Comparison of ENCODE assay signal across 8 cellular contexts in the genomic region with DNA sequence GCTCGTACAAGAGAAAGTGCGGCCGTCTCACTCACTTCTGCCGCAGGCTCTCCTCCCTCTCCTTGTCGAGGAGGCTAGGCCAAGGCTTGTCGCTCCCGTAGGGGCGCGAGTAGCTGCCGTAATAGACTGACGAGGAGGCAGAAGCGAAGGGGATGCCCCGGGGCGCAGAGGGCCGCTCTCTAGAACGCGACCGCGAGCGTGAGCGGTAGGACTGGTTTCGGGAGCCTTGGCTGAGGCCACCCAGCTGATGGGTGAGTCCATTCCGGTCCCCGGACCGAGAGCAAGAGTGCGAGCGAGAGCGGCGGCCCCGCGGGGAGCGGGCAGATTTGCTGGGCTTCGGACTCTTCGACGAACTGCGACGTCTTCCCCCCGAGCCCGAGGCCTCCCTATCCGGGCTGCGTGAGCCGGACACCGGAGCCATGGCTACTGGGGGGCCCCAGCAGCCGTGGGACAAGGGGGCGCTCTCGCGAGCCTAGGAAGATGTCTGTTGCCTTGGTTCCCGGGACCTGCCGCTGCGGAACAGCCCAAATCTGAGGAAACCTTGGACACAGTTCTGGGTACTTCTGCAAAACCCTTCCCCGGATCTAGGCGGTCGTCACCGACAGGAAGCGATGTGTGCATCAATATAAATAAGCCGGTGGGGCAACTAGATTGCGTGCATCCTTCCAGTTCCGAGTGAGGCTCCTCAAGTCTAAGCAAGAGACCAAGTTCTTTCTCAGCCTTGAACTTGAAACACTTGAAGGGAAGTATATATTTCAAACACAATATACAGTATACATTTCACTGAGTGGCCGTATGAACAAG. TPM values are rescaled to one million over a fixed set of nuclear protein-coding genes. Genes with fewer than 3 reads are reported as not detected.
DNase-seq lines count a peak whose midpoint lies in the region; ATAC-seq lines count a peak whose summit lies in the region.

A gene (minus strand): TSS at position 567 of the 804 bp plus-strand sequence. CDS start 146 bp downstream, at position 421.

- ATAC-seq in GM21360 (IDR thresholded peaks at IDR 0.05; ENCODE audit: unreplicated experiment): peak; percentile 77

- no peaks in the 10 kb centered on the region for H3K27me3 ChIP-seq in effector memory CD4-positive, alpha-beta T cell (replicated peaks; ENCODE audit: control insufficient read depth, insufficient read depth, low read length, poor library complexity, severe bottlenecking)

- peak within 1 kb of the TSS; percentile 90 for H3K27ac ChIP-seq in effector memory CD4-positive, alpha-beta T cell (ENCODE audit: insufficient read depth, low read length, poor library complexity, severe bottlenecking)

- DNase-seq in COR-L47 (lab: John Stamatoyannopoulos, UW) (peak; percentile 71), HT-29 (ENCODE audit: low spot score) (peak; percentile 87), NOMO-1 (lab: John Stamatoyannopoulos, UW; ENCODE audit: unreplicated experiment in 2 of 2) (peak; percentile 73 to 77), lung microvascular endothelial cell (ENCODE audit: low read depth in 2 of 2) (peak; percentile 93 to 94)
- peak; percentile 49 to 60 (median 55) for DNase-seq in activated CD8-positive, alpha-beta memory T cell treated with anti-CD3 and anti-CD28 coated beads for 48 hours (ENCODE audit: low read depth in 2 of 3, low spot score in 2 of 3)
- DNase-seq in effector memory CD4-positive, alpha-beta T cell: peak; percentile 58 to 68 (median 67)
- DNase-seq in stimulated activated CD4-positive, alpha-beta T cell treated with anti-CD3 and anti-CD28 coated beads, TNF-alpha, amount 100 ng/mL, for 48 hours (ENCODE audit: low read depth in 3 of 3): peak; percentile 47 to 71 (median 55)

- H3K9me3 ChIP-seq in effector memory CD4-positive, alpha-beta T cell (ENCODE audit: control insufficient read depth, low read length): no peaks in the 10 kb centered on the region

- peaks cover 5% of the 10 kb centered on the region for H3K4me1 ChIP-seq in effector memory CD4-positive, alpha-beta T cell (ENCODE audit: control insufficient read depth, insufficient read depth, low read length, poor library complexity, severe bottlenecking)

- no peaks in the 10 kb centered on the region for H3K36me3 ChIP-seq in effector memory CD4-positive, alpha-beta T cell (ENCODE audit: control insufficient read depth, insufficient read depth, low read length)

- peak within 1 kb of the TSS; percentile 70 for H3K4me3 ChIP-seq in effector memory CD4-positive, alpha-beta T cell (ENCODE audit: insufficient read depth, low read depth, low read length, poor library complexity, severe bottlenecking)

RNA-seq across cellular contexts. Expression of the gene that starts here (rescaled TPM):
- total RNA-seq in HT-29 (2014; rRNA removed; shearing (Covaris generic)): 2.4 and 2.9 TPM in 2 replicates
- total RNA-seq in lung microvascular endothelial cell: 2.2 and 3.0 TPM in 2 replicates

Comparison
In these comparisons a context has a peak if more than half of its experiments do, and no peak if none do; other contexts are left out.
1. Peak in every context shown above with its lines: DNase-seq, ATAC-seq, H3K4me3 ChIP-seq and H3K27ac ChIP-seq.